ENCODE assay signal across 26 cellular contexts in the genomic region with DNA sequence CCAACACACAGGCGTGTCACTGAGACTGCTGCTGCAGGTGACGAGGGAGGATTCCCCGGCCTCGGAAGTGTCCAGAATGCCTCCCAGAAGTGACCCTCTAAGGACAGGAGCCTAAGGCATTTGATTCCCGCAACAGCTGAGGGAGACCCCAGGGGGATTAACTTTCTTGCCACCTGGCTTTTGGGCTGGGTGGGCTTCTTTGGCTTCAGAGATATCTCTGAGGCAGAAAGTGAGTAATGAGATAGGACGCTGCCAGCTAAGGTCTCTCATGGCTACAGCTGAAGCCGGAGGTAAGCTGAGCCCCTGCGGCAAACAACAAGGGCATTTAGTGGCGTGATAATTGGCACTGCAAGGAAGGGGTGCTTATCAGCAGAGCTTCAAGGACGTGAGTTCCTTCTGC. TPM values are rescaled to one million over a fixed set of nuclear protein-coding genes. Genes with fewer than 3 reads are reported as not detected.
"Had no signal": no experiment of that assay in that cellular context is flagged by ENCODE, and none has a peak within 500 bp of the region (broad histone marks: within the 10 kb centered on the region; RNA-seq: fewer than 3 reads in every experiment).

No MANE protein-coding gene starts in this region.

- DNase-seq: activated CD4-positive, alpha-beta memory T cell treated with anti-CD3 and anti-CD28 coated beads for 36 hours; activated CD4-positive, alpha-beta T cell treated with anti-CD3 and anti-CD28 coated beads, Interleukin-2, amount 10 ng/mL, durations not matched to agents 24 days and 14 days; activated CD4-positive, CD25-positive, alpha-beta regulatory T cell treated with anti-CD3 and anti-CD28 coated beads, Interleukin-2, amount 50 U/mL, for 72 hours; activated CD8-positive, alpha-beta memory T cell treated with anti-CD3 and anti-CD28 coated beads, Interleukin-2, amount 50 U/mL, for 4 hours; activated gamma-delta T cell treated with Interleukin-2 at 50 U/mL for 16 hours; activated naive CD8-positive, alpha-beta T cell treated with anti-CD3 and anti-CD28 coated beads, Interleukin-2, amount 50 U/mL, for 24 hours; activated T-cell treated with anti-CD3 and anti-CD28 coated beads, Interleukin-2, amount 50 U/mL, for 24 hours; amygdala; central memory CD4-positive, alpha-beta T cell; foreskin melanocyte; left lung; lower lobe of right lung; mesendoderm; natural killer cell; right lobe of liver; stimulated activated CD4-positive, alpha-beta T cell treated with anti-CD3 and anti-CD28 coated beads, Interleukin-2, amount 100 ng/mL, for 48 hours; stimulated activated naive CD8-positive, alpha-beta T cell treated with anti-CD3 and anti-CD28 coated beads, Interleukin-15, Interleukin-2, amounts not matched to agents 100 U/mL and 50 U/mL, for 24 hours; testis; uterus had no signal

- H3K9ac ChIP-seq: neural progenitor cell had no signal

- H3K27ac ChIP-seq: esophagus muscularis mucosa, left lung, lower lobe of right lung, neural progenitor cell, right lobe of liver, testis had no signal

- H3K9me3 Mint-ChIP-seq: activated CD4-positive, alpha-beta memory T cell treated with anti-CD3 and anti-CD28 coated beads for 36 hours; activated CD4-positive, alpha-beta T cell treated with anti-CD3 and anti-CD28 coated beads, Interleukin-2, amount 10 ng/mL, durations not matched to agents 24 days and 14 days; activated naive CD4-positive, alpha-beta T cell treated with anti-CD3 and anti-CD28 coated beads, Interleukin-2, amount 50 U/mL, for 24 hours; activated naive CD8-positive, alpha-beta T cell treated with anti-CD3 and anti-CD28 coated beads, Interleukin-2, amount 50 U/mL, for 24 hours; activated T-cell treated with anti-CD3 and anti-CD28 coated beads, Interleukin-2, amount 50 U/mL, for 24 hours; dendritic cell treated with granulocyte-macrophage colony-stimulating factor and Interleukin-4, amounts not matched to agents 40 ng/mL and 50 ng/mL, for 4 days; natural killer cell; neural progenitor cell; T-helper 1 cell treated with Interleukin-12 subunit alpha and Interleukin-12 subunit beta and Interleukin-4 antibody, amounts not matched to agents 30 μg/mL and 1 μg/mL, for 36 hours; type B pancreatic cell had no signal

- ATAC-seq: activated naive CD8-positive, alpha-beta T cell treated with anti-CD3 and anti-CD28 coated beads, Interleukin-2, amount 50 U/mL, for 24 hours; left lung; lower lobe of right lung; natural killer cell; right lobe of liver; stimulated activated naive CD8-positive, alpha-beta T cell treated with anti-CD3 and anti-CD28 coated beads, Interleukin-15, Interleukin-2, amounts not matched to agents 100 U/mL and 50 U/mL, for 24 hours had no signal

- H2AFZ ChIP-seq: neural progenitor cell had no signal

- H3K27me3 Mint-ChIP-seq: activated CD4-positive, alpha-beta memory T cell treated with anti-CD3 and anti-CD28 coated beads for 36 hours; activated CD4-positive, alpha-beta T cell treated with anti-CD3 and anti-CD28 coated beads, Interleukin-2, amount 10 ng/mL, durations not matched to agents 24 days and 14 days; activated naive CD4-positive, alpha-beta T cell treated with anti-CD3 and anti-CD28 coated beads, Interleukin-2, amount 50 U/mL, for 24 hours; activated naive CD8-positive, alpha-beta T cell treated with anti-CD3 and anti-CD28 coated beads, Interleukin-2, amount 50 U/mL, for 24 hours; activated T-cell treated with anti-CD3 and anti-CD28 coated beads, Interleukin-2, amount 50 U/mL, for 24 hours; dendritic cell treated with granulocyte-macrophage colony-stimulating factor and Interleukin-4, amounts not matched to agents 40 ng/mL and 50 ng/mL, for 4 days; type B pancreatic cell had no signal

- H3K36me3 Mint-ChIP-seq: activated CD4-positive, alpha-beta memory T cell treated with anti-CD3 and anti-CD28 coated beads for 36 hours; activated naive CD4-positive, alpha-beta T cell treated with anti-CD3 and anti-CD28 coated beads, Interleukin-2, amount 50 U/mL, for 24 hours; natural killer cell; neural progenitor cell; type B pancreatic cell had no signal

- H3K4me1 Mint-ChIP-seq: activated CD4-positive, alpha-beta T cell treated with anti-CD3 and anti-CD28 coated beads, Interleukin-2, amount 10 ng/mL, durations not matched to agents 24 days and 14 days; activated naive CD4-positive, alpha-beta T cell treated with anti-CD3 and anti-CD28 coated beads, Interleukin-2, amount 50 U/mL, for 24 hours; activated naive CD8-positive, alpha-beta T cell treated with anti-CD3 and anti-CD28 coated beads, Interleukin-2, amount 50 U/mL, for 24 hours; natural killer cell had no signal

- H3K27ac Mint-ChIP-seq: activated CD4-positive, alpha-beta memory T cell treated with anti-CD3 and anti-CD28 coated beads for 36 hours; activated CD4-positive, alpha-beta T cell treated with anti-CD3 and anti-CD28 coated beads, Interleukin-2, amount 10 ng/mL, durations not matched to agents 24 days and 14 days; activated naive CD4-positive, alpha-beta T cell treated with anti-CD3 and anti-CD28 coated beads, Interleukin-2, amount 50 U/mL, for 24 hours; activated naive CD8-positive, alpha-beta T cell treated with anti-CD3 and anti-CD28 coated beads, Interleukin-2, amount 50 U/mL, for 24 hours; activated T-cell treated with anti-CD3 and anti-CD28 coated beads, Interleukin-2, amount 50 U/mL, for 24 hours; dendritic cell treated with granulocyte-macrophage colony-stimulating factor and Interleukin-4, amounts not matched to agents 40 ng/mL and 50 ng/mL, for 4 days; natural killer cell; T-helper 1 cell treated with Interleukin-12 subunit alpha and Interleukin-12 subunit beta and Interleukin-4 antibody, amounts not matched to agents 30 μg/mL and 1 μg/mL, for 36 hours; type B pancreatic cell had no signal

- H3K36me3 ChIP-seq: left lung, neural progenitor cell, right lobe of liver, uterus had no signal

- H3K4me3 Mint-ChIP-seq: activated CD4-positive, alpha-beta memory T cell treated with anti-CD3 and anti-CD28 coated beads for 36 hours; activated CD4-positive, alpha-beta T cell treated with anti-CD3 and anti-CD28 coated beads, Interleukin-2, amount 10 ng/mL, durations not matched to agents 24 days and 14 days; activated naive CD4-positive, alpha-beta T cell treated with anti-CD3 and anti-CD28 coated beads, Interleukin-2, amount 50 U/mL, for 24 hours; activated naive CD8-positive, alpha-beta T cell treated with anti-CD3 and anti-CD28 coated beads, Interleukin-2, amount 50 U/mL, for 24 hours; activated T-cell treated with anti-CD3 and anti-CD28 coated beads, Interleukin-2, amount 50 U/mL, for 24 hours; dendritic cell treated with granulocyte-macrophage colony-stimulating factor and Interleukin-4, amounts not matched to agents 40 ng/mL and 50 ng/mL, for 4 days; natural killer cell; neural progenitor cell; T-helper 1 cell treated with Interleukin-12 subunit alpha and Interleukin-12 subunit beta and Interleukin-4 antibody, amounts not matched to agents 30 μg/mL and 1 μg/mL, for 36 hours; type B pancreatic cell had no signal

- H3K9me3 ChIP-seq: esophagus muscularis mucosa, left lung, lower lobe of right lung, right lobe of liver, testis, uterus had no signal

- H3K27me3 ChIP-seq: esophagus muscularis mucosa, left lung, neural progenitor cell, right lobe of liver, testis, uterus had no signal

- H3K4me3 ChIP-seq: esophagus muscularis mucosa, left lung, lower lobe of right lung, neural progenitor cell, right lobe of liver, testis, uterus had no signal

- H3K4me1 ChIP-seq: left lung, lower lobe of right lung, neural progenitor cell, right lobe of liver, testis, uterus had no signal

- H3K4me2 ChIP-seq: neural progenitor cell had no signal

RNA-seq across cellular contexts. Expression of gene DRC3, which starts 17.0 kb away (rescaled TPM):
- total RNA-seq: mononuclear cell had no signal
